ENCODE assay signal across 25 cellular contexts in the genomic region with DNA sequence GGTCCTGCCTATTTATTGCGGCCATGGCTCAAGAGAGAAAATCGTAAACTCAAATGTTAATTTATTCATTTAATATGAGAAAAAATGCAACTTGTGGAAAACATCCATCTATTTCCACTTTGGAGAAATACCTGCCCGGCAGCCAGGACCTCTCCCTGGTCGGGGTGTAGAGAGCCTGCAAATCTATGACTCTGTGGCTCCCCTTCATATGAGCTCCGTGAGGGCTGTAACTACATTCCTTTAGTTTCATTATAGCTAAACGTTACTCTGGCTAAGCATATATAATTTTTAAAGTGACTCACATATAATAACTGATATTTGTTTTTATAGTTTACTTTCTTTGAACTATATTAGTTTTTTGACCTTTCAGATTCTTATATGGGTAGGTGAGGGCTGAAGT.
"Had no signal": no experiment of that assay in that cellular context is flagged by ENCODE, and none has a peak within 500 bp of the region (broad histone marks: within the 10 kb centered on the region; RNA-seq: fewer than 3 reads in every experiment).

No MANE protein-coding gene starts in this region.

- DNase-seq: activated CD4-positive, alpha-beta memory T cell treated with anti-CD3 and anti-CD28 coated beads for 36 hours; activated CD4-positive, alpha-beta T cell treated with anti-CD3 and anti-CD28 coated beads for 36 hours; activated CD4-positive, alpha-beta T cell treated with anti-CD3 and anti-CD28 coated beads, Interleukin-2, amount 10 ng/mL, durations not matched to agents 24 days and 14 days; activated CD4-positive, CD25-positive, alpha-beta regulatory T cell; activated CD4-positive, CD25-positive, alpha-beta regulatory T cell treated with anti-CD3 and anti-CD28 coated beads, Interleukin-2, amount 50 U/mL, for 72 hours; activated CD8-positive, alpha-beta memory T cell treated with anti-CD3 and anti-CD28 coated beads, Interleukin-2, amount 10 ng/mL, durations not matched to agents 7 days and 5 days; activated CD8-positive, alpha-beta memory T cell treated with anti-CD3 and anti-CD28 coated beads, Interleukin-2, amount 50 U/mL, for 4 hours; activated CD8-positive, alpha-beta T cell treated with anti-CD3 and anti-CD28 coated beads, Interleukin-2, amount 10 ng/mL, durations not matched to agents 7 days and 5 days; activated gamma-delta T cell; activated naive CD4-positive, alpha-beta T cell; activated naive CD4-positive, alpha-beta T cell treated with anti-CD3 and anti-CD28 coated beads, Interleukin-2, amount 50 U/mL, for 16 hours; activated T-cell treated with anti-CD3 and anti-CD28 coated beads, Interleukin-2, amount 50 U/mL, for 1 hour; activated T-cell treated with anti-CD3 and anti-CD28 coated beads, Interleukin-2, amount 50 U/mL, for 48 hours; amniotic stem cell; aorta; body of pancreas; caudate nucleus; colonic mucosa; effector memory CD4-positive, alpha-beta T cell; endodermal cell; foreskin keratinocyte; gastrocnemius medialis; heart right ventricle; T-helper 2 cell had no signal

- H3K36me3 ChIP-seq: colonic mucosa, gastrocnemius medialis, heart right ventricle had no signal

- H3K27ac ChIP-seq: body of pancreas, colonic mucosa, foreskin keratinocyte, gastrocnemius medialis, heart right ventricle had no signal

- H3K9me3 ChIP-seq: body of pancreas, colonic mucosa, gastrocnemius medialis, heart right ventricle had no signal

- ATAC-seq: activated CD4-positive, alpha-beta T cell treated with anti-CD3 and anti-CD28 coated beads for 36 hours; activated CD8-positive, alpha-beta memory T cell treated with anti-CD3 and anti-CD28 coated beads, Interleukin-2, amount 10 ng/mL, durations not matched to agents 7 days and 5 days; activated CD8-positive, alpha-beta T cell treated with anti-CD3 and anti-CD28 coated beads, Interleukin-2, amount 10 ng/mL, durations not matched to agents 7 days and 5 days; body of pancreas; esophagus mucosa; foreskin keratinocyte; gastrocnemius medialis; heart right ventricle had no signal

- H3K4me3 ChIP-seq: body of pancreas, colonic mucosa, gastrocnemius medialis, heart right ventricle had no signal

- H3K4me1 ChIP-seq: body of pancreas, colonic mucosa, foreskin keratinocyte, gastrocnemius medialis, heart right ventricle had no signal

- H3K27me3 ChIP-seq: body of pancreas, colonic mucosa, foreskin keratinocyte, gastrocnemius medialis, heart right ventricle had no signal
